In the genomic region with DNA sequence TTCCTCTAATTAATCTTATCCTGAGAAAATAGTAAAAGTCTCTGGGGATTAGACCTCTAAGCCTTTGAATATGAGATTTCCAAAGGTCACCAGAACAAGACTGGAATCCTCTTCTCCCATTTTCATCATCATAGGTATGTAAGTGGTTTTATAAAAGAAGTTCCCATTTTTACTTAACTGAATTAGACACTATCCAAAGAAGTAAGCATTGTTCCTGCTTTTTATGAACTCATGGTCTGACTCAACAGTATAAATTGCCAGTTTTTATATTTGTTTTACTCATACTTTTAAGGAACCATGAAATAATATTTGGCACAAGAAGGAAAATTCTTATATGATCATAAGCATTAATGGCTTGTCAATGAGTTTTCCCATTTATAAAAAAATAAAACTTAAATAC, we compare ENCODE assay signal across 1 cellular context.
TF ChIP-seq lines count a peak whose summit lies in the region.

No MANE protein-coding gene starts in this region.

TF ChIP-seq in SK-N-SH, 30 proteins besides CTCF, POLR2A, EP300 and RAD21 (continued from another document):
- TF ChIP-seq PBX3 (IDR thresholded peaks at IDR 0.05) = peak; percentile 13; the same call in 1 of the 2 replicates
- peak; percentile 51 for TF ChIP-seq JUND (IDR thresholded peaks at IDR 0.05)
- TF ChIP-seq ELF1 (IDR thresholded peaks at IDR 0.05) = no peak
- no peak for TF ChIP-seq SIN3A (IDR thresholded peaks at IDR 0.05; ENCODE audit: borderline replicate concordance, low read depth, low read length)
- TF ChIP-seq MEF2A (IDR thresholded peaks at IDR 0.05; ENCODE audit: borderline replicate concordance, low read depth) = no peak
- TF ChIP-seq, protein P1, sequence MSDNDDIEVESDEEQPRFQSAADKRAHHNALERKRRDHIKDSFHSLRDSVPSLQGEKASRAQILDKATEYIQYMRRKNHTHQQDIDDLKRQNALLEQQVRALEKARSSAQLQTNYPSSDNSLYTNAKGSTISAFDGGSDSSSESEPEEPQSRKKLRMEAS (IDR thresholded peaks at IDR 0.05; ENCODE audit: low read depth) = no peak
- TF ChIP-seq EZH2phosphoT487 (IDR thresholded peaks at IDR 0.05; ENCODE audit: borderline replicate concordance, low read depth) = no peak
- TF ChIP-seq GABPA (IDR thresholded peaks at IDR 0.05; ENCODE audit: low read depth) = no peak
- peak; percentile 28; the same call in 1 of the 2 replicates for TF ChIP-seq TCF12 (IDR thresholded peaks at IDR 0.05)
- TF ChIP-seq FOXM1 (IDR thresholded peaks at IDR 0.05; ENCODE audit: low read depth) = 0 out of 2 replicates have a peak, but pooled peaks have one; percentile 28
- no peak for TF ChIP-seq GATA2 (CRISPR knock-in tag; IDR thresholded peaks at IDR 0.05)
- TF ChIP-seq REST (IDR thresholded peaks at IDR 0.05; ENCODE audit: low read depth, low read length) = no peak
- TF ChIP-seq, protein P2, sequence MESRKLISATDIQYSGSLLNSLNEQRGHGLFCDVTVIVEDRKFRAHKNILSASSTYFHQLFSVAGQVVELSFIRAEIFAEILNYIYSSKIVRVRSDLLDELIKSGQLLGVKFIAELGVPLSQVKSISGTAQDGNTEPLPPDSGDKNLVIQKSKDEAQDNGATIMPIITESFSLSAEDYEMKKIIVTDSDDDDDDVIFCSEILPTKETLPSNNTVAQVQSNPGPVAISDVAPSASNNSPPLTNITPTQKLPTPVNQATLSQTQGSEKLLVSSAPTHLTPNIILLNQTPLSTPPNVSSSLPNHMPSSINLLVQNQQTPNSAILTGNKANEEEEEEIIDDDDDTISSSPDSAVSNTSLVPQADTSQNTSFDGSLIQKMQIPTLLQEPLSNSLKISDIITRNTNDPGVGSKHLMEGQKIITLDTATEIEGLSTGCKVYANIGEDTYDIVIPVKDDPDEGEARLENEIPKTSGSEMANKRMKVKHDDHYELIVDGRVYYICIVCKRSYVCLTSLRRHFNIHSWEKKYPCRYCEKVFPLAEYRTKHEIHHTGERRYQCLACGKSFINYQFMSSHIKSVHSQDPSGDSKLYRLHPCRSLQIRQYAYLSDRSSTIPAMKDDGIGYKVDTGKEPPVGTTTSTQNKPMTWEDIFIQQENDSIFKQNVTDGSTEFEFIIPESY (IDR thresholded peaks at IDR 0.05; ENCODE audit: borderline replicate concordance, low read depth) = no peak
